17 cellular contexts compared by ENCODE assay signal in the genomic region with DNA sequence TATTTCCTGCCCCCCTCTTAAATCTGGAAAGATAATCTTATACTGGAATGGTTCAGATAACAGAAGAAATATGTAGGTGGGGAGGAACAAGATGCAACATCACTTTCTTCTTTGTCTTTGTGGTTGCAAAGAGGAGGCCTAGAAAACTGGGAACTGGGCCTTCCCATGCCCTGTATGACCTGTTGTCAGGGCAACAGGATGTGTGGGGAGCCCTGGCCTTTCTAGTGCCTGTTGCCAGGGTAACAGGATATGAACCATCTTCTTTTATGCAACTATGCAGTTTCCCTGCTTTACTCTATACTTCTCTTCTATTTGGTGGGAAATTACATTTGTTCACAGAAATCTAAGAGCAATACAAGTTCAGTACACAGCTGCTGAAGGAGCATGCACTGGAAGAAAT.
A peak's percentile ranks its signal among the peaks of the same experiment; 100 is the strongest.
DNase-seq lines count a peak whose midpoint lies in the region; ATAC-seq lines count a peak whose summit lies in the region.
"Had no signal": no experiment of that assay in that cellular context is flagged by ENCODE, and none has a peak within 500 bp of the region (broad histone marks: within the 10 kb centered on the region; RNA-seq: fewer than 3 reads in every experiment).

No MANE protein-coding gene starts in this region.

- H3K27me3 Mint-ChIP-seq in CD8-positive, alpha-beta memory T cell: no peaks in the 10 kb centered on the region
- H3K27me3 Mint-ChIP-seq in activated T-helper 17 cell treated with anti-CD3 and anti-CD28 coated beads, Interleukin-2, amount 50 U/mL, for 72 hours: no peaks in the 10 kb centered on the region

- no peak overlapping the region for H3K14ac ChIP-seq in mesenchymal stem cell (ENCODE audit: low read length in 2 of 2)

- H3K9ac ChIP-seq in mesenchymal stem cell (ENCODE audit: low read length): peak overlapping the region; percentile 36

- H3K27ac Mint-ChIP-seq in CD8-positive, alpha-beta memory T cell: no peak overlapping the region
- H3K27ac Mint-ChIP-seq in activated T-helper 17 cell treated with anti-CD3 and anti-CD28 coated beads, Interleukin-2, amount 50 U/mL, for 72 hours: no peak overlapping the region

- POLR2A ChIA-PET in CD8-positive, alpha-beta memory T cell (lab: Charles Lee): no interaction called here

- no peak overlapping the region for H3K4me2 ChIP-seq in mesenchymal stem cell (ENCODE audit: low read length, poor library complexity, severe bottlenecking)

- H3K36me3 ChIP-seq in mesenchymal stem cell (ENCODE audit: control insufficient read depth in 1 of 2, insufficient read depth in 2 of 2, low read depth in 1 of 2, low read length in 2 of 2): no peaks in the 10 kb centered on the region
- no peaks in the 10 kb centered on the region for H3K36me3 ChIP-seq in CD8-positive, alpha-beta memory T cell (ENCODE audit: insufficient read depth, low read length)
- H3K36me3 ChIP-seq: heart right ventricle, SJSA1, stomach had no signal

- H2BK120ac ChIP-seq in mesenchymal stem cell (ENCODE audit: low read depth, low read length): no peak overlapping the region

- H3K79me1 ChIP-seq in mesenchymal stem cell (replicated peaks; ENCODE audit: low read length, poor library complexity, severe bottlenecking): no peaks in the 10 kb centered on the region

- no peak overlapping the region for H3K23ac ChIP-seq in mesenchymal stem cell (ENCODE audit: low read length in 2 of 2)

- no peak overlapping the region for H3K4me3 ChIP-seq in mesenchymal stem cell (ENCODE audit: insufficient read depth in 1 of 2, low read depth in 1 of 2, low read length in 2 of 2)
- H3K4me3 ChIP-seq in CD8-positive, alpha-beta memory T cell (ENCODE audit: low read length): no peak overlapping the region
- H3K4me3 ChIP-seq: heart right ventricle, SJSA1, stomach had no signal

- H4K8ac ChIP-seq in mesenchymal stem cell (ENCODE audit: low read length): no peak overlapping the region

- no peak for ATAC-seq in GM21825 (IDR thresholded peaks at IDR 0.05; ENCODE audit: unreplicated experiment)
- no peak for ATAC-seq in activated T-helper 17 cell treated with anti-CD3 and anti-CD28 coated beads, Interleukin-2, amount 50 U/mL, for 72 hours (replicated peaks)

- no peaks in the 10 kb centered on the region for H3K27me3 ChIP-seq in mesenchymal stem cell (ENCODE audit: control insufficient read depth in 1 of 2, insufficient read depth in 1 of 2, low read length in 2 of 2)
- H3K27me3 ChIP-seq in CD8-positive, alpha-beta memory T cell (ENCODE audit: insufficient read depth, low read length, poor library complexity, severe bottlenecking): no peaks in the 10 kb centered on the region
- H3K27me3 ChIP-seq: heart right ventricle, SJSA1, stomach had no signal

- H3K9me3 ChIP-seq in mesenchymal stem cell (ENCODE audit: control insufficient read depth, low read length): no peaks in the 10 kb centered on the region
- no peaks in the 10 kb centered on the region for H3K9me3 ChIP-seq in CD8-positive, alpha-beta memory T cell (ENCODE audit: low read length)
- H3K9me3 ChIP-seq: heart right ventricle, SJSA1, stomach had no signal

- peak overlapping the region in 1 of 2 experiments; percentile 42 for H2BK12ac ChIP-seq in mesenchymal stem cell (ENCODE audit: low read length in 2 of 2)

- no peak overlapping the region for H3K27ac ChIP-seq in mesenchymal stem cell (ENCODE audit: low read length, poor library complexity, severe bottlenecking)
- no peak overlapping the region for H3K27ac ChIP-seq in CD8-positive, alpha-beta memory T cell (ENCODE audit: low read depth, low read length)
- H3K27ac ChIP-seq: SJSA1, stomach, VCaP had no signal

- H2AFZ ChIP-seq in mesenchymal stem cell (ENCODE audit: low read depth, low read length): no peak overlapping the region

- peaks cover 3% of the 10 kb centered on the region for H3K4me1 ChIP-seq in mesenchymal stem cell (ENCODE audit: control insufficient read depth, insufficient read depth, low read depth, low read length)
- no peaks in the 10 kb centered on the region for H3K4me1 ChIP-seq in CD8-positive, alpha-beta memory T cell (ENCODE audit: insufficient read depth, low read length)
- H3K4me1 ChIP-seq: stomach had no signal

- no peaks in the 10 kb centered on the region for H3K4me1 Mint-ChIP-seq in CD8-positive, alpha-beta memory T cell
- no peaks in the 10 kb centered on the region for H3K4me1 Mint-ChIP-seq in activated T-helper 17 cell treated with anti-CD3 and anti-CD28 coated beads, Interleukin-2, amount 50 U/mL, for 72 hours

- H3K9me3 Mint-ChIP-seq in CD8-positive, alpha-beta memory T cell: peaks cover 0 to 2% (median 0%) of the 10 kb centered on the region in 5 donors
- no peaks in the 10 kb centered on the region for H3K9me3 Mint-ChIP-seq in activated T-helper 17 cell treated with anti-CD3 and anti-CD28 coated beads, Interleukin-2, amount 50 U/mL, for 72 hours

- no peak overlapping the region for H2BK15ac ChIP-seq in mesenchymal stem cell (ENCODE audit: low read depth, poor library complexity, severe bottlenecking)

- peak; percentile 88 for DNase-seq in DMS53 (lab: John Stamatoyannopoulos, UW)
- DNase-seq in M059J (ENCODE audit: low read depth): peak; percentile 81
- DNase-seq in dermis blood vessel endothelial cell: peak; percentile 33
- peak; percentile 91 for DNase-seq in mesenchymal stem cell
- no peak for DNase-seq in mucosa of gallbladder (ENCODE audit: low spot score)
- DNase-seq in CD8-positive, alpha-beta memory T cell: no peak
- DNase-seq: activated CD8-positive, alpha-beta memory T cell treated with anti-CD3 and anti-CD28 coated beads, Interleukin-2, amount 50 U/mL, for 48 hours; effector CD4-positive, alpha-beta T cell; NCI-H1436 treated with DMSO at 0.1 percent for 48 hours; posterior cingulate gyrus; stimulated activated CD4-positive, alpha-beta T cell treated with anti-CD3 and anti-CD28 coated beads, Interleukin-4, amount 100 ng/mL, for 4 hours; stomach had no signal

- no peak overlapping the region for H2AK5ac ChIP-seq in mesenchymal stem cell (ENCODE audit: low read length, severe bottlenecking)

- H4K91ac ChIP-seq in mesenchymal stem cell (ENCODE audit: low read length): no peak overlapping the region

- H3K4ac ChIP-seq in mesenchymal stem cell (ENCODE audit: low read depth in 1 of 2, low read length in 2 of 2): no peak overlapping the region

- no peak overlapping the region for H3K4me3 Mint-ChIP-seq in CD8-positive, alpha-beta memory T cell
- H3K4me3 Mint-ChIP-seq in activated T-helper 17 cell treated with anti-CD3 and anti-CD28 coated beads, Interleukin-2, amount 50 U/mL, for 72 hours: no peak overlapping the region

- H3K18ac ChIP-seq in mesenchymal stem cell (ENCODE audit: low read depth in 1 of 2, low read length in 2 of 2): peak overlapping the region in 1 of 2 experiments; percentile 21

- CTCF ChIA-PET in CD8-positive, alpha-beta memory T cell (lab: Charles Lee): no interaction called here

- no peaks in the 10 kb centered on the region for H3K36me3 Mint-ChIP-seq in CD8-positive, alpha-beta memory T cell
- H3K36me3 Mint-ChIP-seq in activated T-helper 17 cell treated with anti-CD3 and anti-CD28 coated beads, Interleukin-2, amount 50 U/mL, for 72 hours (ENCODE audit: low read depth): no peaks in the 10 kb centered on the region

- no peak overlapping the region for H2BK5ac ChIP-seq in mesenchymal stem cell (ENCODE audit: low read depth, low read length, poor library complexity, severe bottlenecking)

Comparison
In these comparisons a context has a peak if more than half of its experiments do, and no peak if none do; other contexts are left out.
1. DNase-seq: peak in DMS53 (single experiment), M059J (single experiment), dermis blood vessel endothelial cell (single experiment) and mesenchymal stem cell (single experiment); none in mucosa of gallbladder (single experiment) and CD8-positive, alpha-beta memory T cell (0 of 5).